Comparison of ENCODE assay signal across 28 cellular contexts in genomic region chr2:86160156-86160952, GRCh38.
"Had no signal": no experiment of that assay in that cellular context is flagged by ENCODE, and none has a peak within 500 bp of the region (broad histone marks: within the 10 kb centered on the region; RNA-seq: fewer than 3 reads in every experiment).

No MANE protein-coding gene starts in this region.

- ATAC-seq: activated CD8-positive, alpha-beta T cell treated with anti-CD3 and anti-CD28 coated beads, Interleukin-2, amount 10 ng/mL, durations not matched to agents 7 days and 5 days; mucosa of descending colon; sciatic nerve; T-cell had no signal

- H3K27ac ChIP-seq: brain microvascular endothelial cell, gastrocnemius medialis, parathyroid adenoma, SJCRH30, thoracic aorta, upper lobe of left lung had no signal

- H3K4me3 Mint-ChIP-seq: activated CD8-positive, alpha-beta T cell treated with anti-CD3 and anti-CD28 coated beads, Interleukin-2, amount 10 ng/mL, durations not matched to agents 7 days and 5 days; activated naive CD4-positive, alpha-beta T cell treated with anti-CD3 and anti-CD28 coated beads, Interleukin-2, amount 10 ng/mL, durations not matched to agents 7 days and 5 days; nephron progenitor cell; T-cell had no signal

- DNase-seq: activated CD4-positive, alpha-beta T cell treated with anti-CD3 and anti-CD28 coated beads for 48 hours; activated CD4-positive, CD25-positive, alpha-beta regulatory T cell; activated CD8-positive, alpha-beta T cell treated with anti-CD3 and anti-CD28 coated beads, Interleukin-2, amount 10 ng/mL, durations not matched to agents 7 days and 5 days; activated effector memory CD4-positive, alpha-beta T cell treated with Interleukin-2 at 50 U/mL for 16 hours; activated naive CD4-positive, alpha-beta T cell treated with anti-CD3 and anti-CD28 coated beads, Interleukin-2, amount 10 ng/mL, durations not matched to agents 7 days and 5 days; activated T-cell treated with anti-CD3 and anti-CD28 coated beads, Interleukin-2, amount 50 U/mL, for 1 hour; anterior cingulate cortex; brain microvascular endothelial cell; caudate nucleus; dermis blood vessel endothelial cell; effector CD8-positive, alpha-beta T cell; gastrocnemius medialis; hypothalamus; mesendoderm; mucosa of descending colon; nephron progenitor cell; SJCRH30; stimulated activated CD4-positive, alpha-beta T cell treated with anti-CD3 and anti-CD28 coated beads, Interleukin-15, amount 100 ng/mL, for 24 hours; stimulated activated CD4-positive, alpha-beta T cell treated with anti-CD3 and anti-CD28 coated beads, Interleukin-2, amount 100 ng/mL, for 48 hours; stimulated activated CD8-positive, alpha-beta memory T cell treated with anti-CD3 and anti-CD28 coated beads, Interleukin-4, amount 100 ng/mL, for 48 hours; stimulated activated naive CD4-positive, alpha-beta T cell treated with Interleukin-2 at 50 U/mL for 16 hours; T-cell; upper lobe of left lung had no signal

- H3K4me1 ChIP-seq: gastrocnemius medialis, parathyroid adenoma, SJCRH30, upper lobe of left lung had no signal

- H3K27ac Mint-ChIP-seq: T-cell had no signal

- H3K9me3 Mint-ChIP-seq: activated naive CD4-positive, alpha-beta T cell treated with anti-CD3 and anti-CD28 coated beads, Interleukin-2, amount 10 ng/mL, durations not matched to agents 7 days and 5 days; nephron progenitor cell; T-cell had no signal

- H3K4me3 ChIP-seq: gastrocnemius medialis, mucosa of descending colon, SJCRH30, smooth muscle cell, thoracic aorta, upper lobe of left lung had no signal

- H3K27me3 ChIP-seq: brain microvascular endothelial cell, gastrocnemius medialis, SJCRH30, upper lobe of left lung had no signal

- FAIRE-seq: islet of Langerhans had no signal

- H3K9me3 ChIP-seq: gastrocnemius medialis, mucosa of descending colon, SJCRH30, thoracic aorta, upper lobe of left lung had no signal

- H3K4me1 Mint-ChIP-seq: activated naive CD4-positive, alpha-beta T cell treated with anti-CD3 and anti-CD28 coated beads, Interleukin-2, amount 10 ng/mL, durations not matched to agents 7 days and 5 days; nephron progenitor cell; T-cell had no signal

- H3K4me2 ChIP-seq: smooth muscle cell had no signal

- H3K27me3 Mint-ChIP-seq: activated naive CD4-positive, alpha-beta T cell treated with anti-CD3 and anti-CD28 coated beads, Interleukin-2, amount 10 ng/mL, durations not matched to agents 7 days and 5 days; T-cell had no signal

- H2AFZ ChIP-seq: parathyroid adenoma had no signal

- H3K9ac ChIP-seq: parathyroid adenoma had no signal
